Comparison of ENCODE assay signal across 1 cellular context in the genomic region with DNA sequence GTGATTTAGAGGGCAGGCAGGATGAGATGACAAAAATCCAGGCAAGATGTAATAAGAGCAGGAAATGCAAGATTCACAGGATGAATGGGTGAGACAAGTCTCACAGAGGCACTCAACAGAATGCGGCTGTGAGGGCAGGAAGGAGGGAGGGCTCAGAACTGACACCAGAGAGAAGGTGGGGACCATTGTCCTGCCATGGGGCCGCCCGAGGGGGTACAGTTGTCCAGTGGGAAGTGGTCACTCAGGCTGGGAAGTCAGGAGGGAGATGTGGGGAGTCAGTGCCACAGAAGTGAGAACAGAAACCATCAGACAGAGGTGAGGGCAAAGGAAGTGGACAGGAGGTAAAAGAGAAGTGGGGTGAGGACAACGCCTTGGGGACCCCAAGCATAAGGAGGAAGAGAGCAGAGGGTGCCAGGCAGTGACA.
TF ChIP-seq lines count a peak whose summit lies in the region.

No MANE protein-coding gene starts in this region.

TF ChIP-seq in GM23338, 12 proteins besides CTCF, POLR2A, EP300 and RAD21:
- TF ChIP-seq JUNB (IDR thresholded peaks at IDR 0.05; ENCODE audit: unreplicated experiment) (no peak), EZH2 (IDR thresholded peaks at IDR 0.05; ENCODE audit: low read depth, unreplicated experiment) (no peak), ETS1 (IDR thresholded peaks at IDR 0.05) (no peak), STAT1 (IDR thresholded peaks at IDR 0.05; ENCODE audit: unreplicated experiment) (no peak), NANOG (IDR thresholded peaks at IDR 0.05; ENCODE audit: borderline replicate concordance) (no peak), CREB1 (CRISPR knock-in tag; IDR thresholded peaks at IDR 0.05; ENCODE audit: low read depth) (no peak), ZNF114 (CRISPR knock-in tag; IDR thresholded peaks at IDR 0.05) (no peak), ZNF331 (CRISPR knock-in tag; IDR thresholded peaks at IDR 0.05; ENCODE audit: low read depth) (no peak), EZH2phosphoT487 (IDR thresholded peaks at IDR 0.05; ENCODE audit: unreplicated experiment) (no peak), POLR2AphosphoS5 (IDR thresholded peaks at IDR 0.05; ENCODE audit: low read depth) (no peak)
- TF ChIP-seq, protein P1, sequence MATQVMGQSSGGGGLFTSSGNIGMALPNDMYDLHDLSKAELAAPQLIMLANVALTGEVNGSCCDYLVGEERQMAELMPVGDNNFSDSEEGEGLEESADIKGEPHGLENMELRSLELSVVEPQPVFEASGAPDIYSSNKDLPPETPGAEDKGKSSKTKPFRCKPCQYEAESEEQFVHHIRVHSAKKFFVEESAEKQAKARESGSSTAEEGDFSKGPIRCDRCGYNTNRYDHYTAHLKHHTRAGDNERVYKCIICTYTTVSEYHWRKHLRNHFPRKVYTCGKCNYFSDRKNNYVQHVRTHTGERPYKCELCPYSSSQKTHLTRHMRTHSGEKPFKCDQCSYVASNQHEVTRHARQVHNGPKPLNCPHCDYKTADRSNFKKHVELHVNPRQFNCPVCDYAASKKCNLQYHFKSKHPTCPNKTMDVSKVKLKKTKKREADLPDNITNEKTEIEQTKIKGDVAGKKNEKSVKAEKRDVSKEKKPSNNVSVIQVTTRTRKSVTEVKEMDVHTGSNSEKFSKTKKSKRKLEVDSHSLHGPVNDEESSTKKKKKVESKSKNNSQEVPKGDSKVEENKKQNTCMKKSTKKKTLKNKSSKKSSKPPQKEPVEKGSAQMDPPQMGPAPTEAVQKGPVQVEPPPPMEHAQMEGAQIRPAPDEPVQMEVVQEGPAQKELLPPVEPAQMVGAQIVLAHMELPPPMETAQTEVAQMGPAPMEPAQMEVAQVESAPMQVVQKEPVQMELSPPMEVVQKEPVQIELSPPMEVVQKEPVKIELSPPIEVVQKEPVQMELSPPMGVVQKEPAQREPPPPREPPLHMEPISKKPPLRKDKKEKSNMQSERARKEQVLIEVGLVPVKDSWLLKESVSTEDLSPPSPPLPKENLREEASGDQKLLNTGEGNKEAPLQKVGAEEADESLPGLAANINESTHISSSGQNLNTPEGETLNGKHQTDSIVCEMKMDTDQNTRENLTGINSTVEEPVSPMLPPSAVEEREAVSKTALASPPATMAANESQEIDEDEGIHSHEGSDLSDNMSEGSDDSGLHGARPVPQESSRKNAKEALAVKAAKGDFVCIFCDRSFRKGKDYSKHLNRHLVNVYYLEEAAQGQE (IDR thresholded peaks at IDR 0.05; ENCODE audit: unreplicated experiment), result no peak
- TF ChIP-seq, protein P2, sequence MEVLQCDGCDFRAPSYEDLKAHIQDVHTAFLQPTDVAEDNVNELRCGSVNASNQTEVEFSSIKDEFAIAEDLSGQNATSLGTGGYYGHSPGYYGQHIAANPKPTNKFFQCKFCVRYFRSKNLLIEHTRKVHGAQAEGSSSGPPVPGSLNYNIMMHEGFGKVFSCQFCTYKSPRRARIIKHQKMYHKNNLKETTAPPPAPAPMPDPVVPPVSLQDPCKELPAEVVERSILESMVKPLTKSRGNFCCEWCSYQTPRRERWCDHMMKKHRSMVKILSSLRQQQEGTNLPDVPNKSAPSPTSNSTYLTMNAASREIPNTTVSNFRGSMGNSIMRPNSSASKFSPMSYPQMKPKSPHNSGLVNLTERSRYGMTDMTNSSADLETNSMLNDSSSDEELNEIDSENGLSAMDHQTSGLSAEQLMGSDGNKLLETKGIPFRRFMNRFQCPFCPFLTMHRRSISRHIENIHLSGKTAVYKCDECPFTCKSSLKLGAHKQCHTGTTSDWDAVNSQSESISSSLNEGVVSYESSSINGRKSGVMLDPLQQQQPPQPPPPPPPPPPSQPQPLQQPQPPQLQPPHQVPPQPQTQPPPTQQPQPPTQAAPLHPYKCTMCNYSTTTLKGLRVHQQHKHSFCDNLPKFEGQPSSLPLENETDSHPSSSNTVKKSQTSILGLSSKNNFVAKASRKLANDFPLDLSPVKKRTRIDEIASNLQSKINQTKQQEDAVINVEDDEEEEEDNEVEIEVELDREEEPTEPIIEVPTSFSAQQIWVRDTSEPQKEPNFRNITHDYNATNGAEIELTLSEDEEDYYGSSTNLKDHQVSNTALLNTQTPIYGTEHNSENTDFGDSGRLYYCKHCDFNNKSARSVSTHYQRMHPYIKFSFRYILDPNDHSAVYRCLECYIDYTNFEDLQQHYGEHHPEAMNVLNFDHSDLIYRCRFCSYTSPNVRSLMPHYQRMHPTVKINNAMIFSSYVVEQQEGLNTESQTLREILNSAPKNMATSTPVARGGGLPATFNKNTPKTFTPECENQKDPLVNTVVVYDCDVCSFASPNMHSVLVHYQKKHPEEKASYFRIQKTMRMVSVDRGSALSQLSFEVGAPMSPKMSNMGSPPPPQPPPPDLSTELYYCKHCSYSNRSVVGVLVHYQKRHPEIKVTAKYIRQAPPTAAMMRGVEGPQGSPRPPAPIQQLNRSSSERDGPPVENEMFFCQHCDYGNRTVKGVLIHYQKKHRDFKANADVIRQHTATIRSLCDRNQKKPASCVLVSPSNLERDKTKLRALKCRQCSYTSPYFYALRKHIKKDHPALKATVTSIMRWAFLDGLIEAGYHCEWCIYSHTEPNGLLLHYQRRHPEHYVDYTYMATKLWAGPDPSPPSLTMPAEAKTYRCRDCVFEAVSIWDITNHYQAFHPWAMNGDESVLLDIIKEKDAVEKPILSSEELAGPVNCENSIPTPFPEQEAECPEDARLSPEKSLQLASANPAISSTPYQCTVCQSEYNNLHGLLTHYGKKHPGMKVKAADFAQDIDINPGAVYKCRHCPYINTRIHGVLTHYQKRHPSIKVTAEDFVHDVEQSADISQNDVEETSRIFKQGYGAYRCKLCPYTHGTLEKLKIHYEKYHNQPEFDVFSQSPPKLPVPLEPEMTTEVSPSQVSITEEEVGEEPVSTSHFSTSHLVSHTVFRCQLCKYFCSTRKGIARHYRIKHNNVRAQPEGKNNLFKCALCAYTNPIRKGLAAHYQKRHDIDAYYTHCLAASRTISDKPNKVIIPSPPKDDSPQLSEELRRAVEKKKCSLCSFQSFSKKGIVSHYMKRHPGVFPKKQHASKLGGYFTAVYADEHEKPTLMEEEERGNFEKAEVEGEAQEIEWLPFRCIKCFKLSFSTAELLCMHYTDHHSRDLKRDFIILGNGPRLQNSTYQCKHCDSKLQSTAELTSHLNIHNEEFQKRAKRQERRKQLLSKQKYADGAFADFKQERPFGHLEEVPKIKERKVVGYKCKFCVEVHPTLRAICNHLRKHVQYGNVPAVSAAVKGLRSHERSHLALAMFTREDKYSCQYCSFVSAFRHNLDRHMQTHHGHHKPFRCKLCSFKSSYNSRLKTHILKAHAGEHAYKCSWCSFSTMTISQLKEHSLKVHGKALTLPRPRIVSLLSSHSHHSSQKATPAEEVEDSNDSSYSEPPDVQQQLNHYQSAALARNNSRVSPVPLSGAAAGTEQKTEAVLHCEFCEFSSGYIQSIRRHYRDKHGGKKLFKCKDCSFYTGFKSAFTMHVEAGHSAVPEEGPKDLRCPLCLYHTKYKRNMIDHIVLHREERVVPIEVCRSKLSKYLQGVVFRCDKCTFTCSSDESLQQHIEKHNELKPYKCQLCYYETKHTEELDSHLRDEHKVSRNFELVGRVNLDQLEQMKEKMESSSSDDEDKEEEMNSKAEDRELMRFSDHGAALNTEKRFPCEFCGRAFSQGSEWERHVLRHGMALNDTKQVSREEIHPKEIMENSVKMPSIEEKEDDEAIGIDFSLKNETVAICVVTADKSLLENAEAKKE (CRISPR knock-in tag; IDR thresholded peaks at IDR 0.05), result no peak
